ENCODE assay signal across 17 cellular contexts in genomic region chr3:115615451-115615850, GRCh38. TPM values are rescaled to one million over a fixed set of nuclear protein-coding genes. Genes with fewer than 3 reads are reported as not detected.
DNase-seq lines count a peak whose midpoint lies in the region; ATAC-seq and TF ChIP-seq lines count a peak whose summit lies in the region.
"Had no signal": no experiment of that assay in that cellular context is flagged by ENCODE, and none has a peak within 500 bp of the region (broad histone marks: within the 10 kb centered on the region; RNA-seq: fewer than 3 reads in every experiment).

No MANE protein-coding gene starts in this region.

- H3K23ac ChIP-seq in H9 (ENCODE audit: insufficient read length, low read depth, low read length) (no peak overlapping the region), mesendoderm (ENCODE audit: low read length) (no peak overlapping the region)

- H3K4me2 ChIP-seq in H9 (ENCODE audit: insufficient read depth, insufficient read length, low read length) = peak overlapping the region; percentile 13
- no peak overlapping the region for H3K4me2 ChIP-seq in mesendoderm (ENCODE audit: low read length)

- no peak overlapping the region for H2AK5ac ChIP-seq in H9 (ENCODE audit: insufficient read length, low read length)
- no peak overlapping the region for H2AK5ac ChIP-seq in mesendoderm (ENCODE audit: low read length)

- H3K18ac ChIP-seq in H9 (ENCODE audit: insufficient read length, low read depth, low read length) = peak overlapping the region; percentile 76
- peak overlapping the region; percentile 53 for H3K18ac ChIP-seq in mesendoderm (ENCODE audit: low read length)

- no peaks in the 10 kb centered on the region for H3K27me3 ChIP-seq in H9 (ENCODE audit: insufficient read depth, low read length)
- no peaks in the 10 kb centered on the region for H3K27me3 ChIP-seq in mesendoderm (ENCODE audit: insufficient read depth, low read length, poor library complexity)
- H3K27me3 ChIP-seq in foreskin keratinocyte = peaks cover 3% of the 10 kb centered on the region

- H3K4me1 ChIP-seq in H9 (ENCODE audit: insufficient read depth, low read length) (peaks cover 8% of the 10 kb centered on the region), mesendoderm (ENCODE audit: control insufficient read depth, low read depth, low read length) (peaks cover 3% of the 10 kb centered on the region), foreskin keratinocyte (no peaks in the 10 kb centered on the region)

- H3K27ac Mint-ChIP-seq in H9 (peak overlapping the region in 1 of 3 experiments; percentile 75; a peak in 4 of 7 replicates), WTC11 (peak overlapping the region; percentile 71)
- H3K27ac Mint-ChIP-seq: CD4-positive, CD25-positive, alpha-beta regulatory T cell; T-cell had no signal

- H4K5ac ChIP-seq in H9 (ENCODE audit: insufficient read length, low read depth, low read length) (no peak overlapping the region), mesendoderm (ENCODE audit: low read length) (no peak overlapping the region)

- H3K36me3 ChIP-seq in mesendoderm (ENCODE audit: control insufficient read depth, insufficient read depth, low read length) = no peaks in the 10 kb centered on the region

- no peak overlapping the region for H2BK12ac ChIP-seq in H9 (ENCODE audit: insufficient read length, low read depth, low read length)

- no peak overlapping the region for H4K91ac ChIP-seq in H9 (ENCODE audit: insufficient read length, low read depth, low read length)

- H4K8ac ChIP-seq in H9 (replicated peaks; ENCODE audit: insufficient read length, low read depth, low read length) (no peak overlapping the region), mesendoderm (ENCODE audit: low read depth, low read length) (no peak overlapping the region)

- H3K36me3 Mint-ChIP-seq in H9 (ENCODE audit: insufficient read depth in 1 of 3, low read depth in 3 of 3) (peaks cover 0 to 2% (median 0%) of the 10 kb centered on the region in 3 experiments; a peak in 3 of 7 replicates), WTC11 (peaks cover 8% of the 10 kb centered on the region; the same call in 1 of the 2 replicates)
- H3K36me3 Mint-ChIP-seq: CD4-positive, CD25-positive, alpha-beta regulatory T cell; T-cell had no signal

- POLR2A ChIA-PET in WTC11 (lab: Charles Lee) = no interaction called here

- CTCF ChIA-PET in WTC11 (lab: Charles Lee) = interaction anchor here (0.9 kb wide), 1 partner anchor 78 kb away, joined by 3 read pairs; no protein-coding TSS in a partner anchor

- no peak for ATAC-seq in WTC11
- ATAC-seq in foreskin keratinocyte = no peak
- ATAC-seq: Panc1, T-cell had no signal

- H3K9me3 Mint-ChIP-seq in H9 (peaks cover 0 to 6% of the 10 kb centered on the region in 2 experiments; a peak in 1 of 5 replicates), WTC11 (peaks cover 34% of the 10 kb centered on the region)
- H3K9me3 Mint-ChIP-seq: T-cell had no signal

- H3K27me3 Mint-ChIP-seq in H9 (ENCODE audit: low read depth) (no peaks in the 10 kb centered on the region), WTC11 (ENCODE audit: low read depth) (no peaks in the 10 kb centered on the region)

- peak overlapping the region; percentile 82 for H3K27ac ChIP-seq in H9 (ENCODE audit: insufficient read length, low read depth, low read length)
- peak overlapping the region; percentile 45 for H3K27ac ChIP-seq in mesendoderm (ENCODE audit: low read depth, low read length)
- H3K27ac ChIP-seq in foreskin keratinocyte = no peak overlapping the region

- DNase-seq in H9 (no peak), NCI-H2029 treated with DMSO at 0.1 percent for 48 hours (lab: John Stamatoyannopoulos, UW) (peak; percentile 13), WTC11 (ENCODE audit: low spot score) (no peak), mesendoderm (no peak), HUDEP-2 (lab: John Stamatoyannopoulos, UW; ENCODE audit: unreplicated experiment in 76 of 76) (no peak), glomerular visceral epithelial cell (ENCODE audit: extremely low spot score) (no peak), foreskin keratinocyte (no peak)
- DNase-seq: CD4-positive, CD25-positive, alpha-beta regulatory T cell; COR-L47; DND-41; KG1; NCI-H1092 treated with DMSO at 0.1 percent for 48 hours; NCI-H2081 treated with DMSO at 0.1 percent for 48 hours; NCI-H69; NK-92 treated with Interleukin-12 subunit alpha and Interleukin-12 subunit beta, amount 100 ng/mL, for 24 hours; T-cell had no signal

- H3K79me2 ChIP-seq in H9 (ENCODE audit: insufficient read depth, low read length) = no peaks in the 10 kb centered on the region
- H3K79me2 ChIP-seq in mesendoderm (ENCODE audit: control insufficient read depth, insufficient read depth, low read length) = no peaks in the 10 kb centered on the region

- H3T11ph ChIP-seq in H9 (ENCODE audit: low read length) = no peak overlapping the region

- H3K4me1 Mint-ChIP-seq in H9 = peaks cover 22 to 24% of the 10 kb centered on the region in 2 experiments
- H3K4me1 Mint-ChIP-seq in WTC11 = peaks cover 37% of the 10 kb centered on the region
- H3K4me1 Mint-ChIP-seq: CD4-positive, CD25-positive, alpha-beta regulatory T cell; T-cell had no signal

- H2BK120ac ChIP-seq in H9 (ENCODE audit: low read depth, low read length, poor library complexity, severe bottlenecking) (no peak overlapping the region), mesendoderm (ENCODE audit: low read depth, low read length) (peak overlapping the region; percentile 51)

- TF ChIP-seq CTCF in H9 (conservative IDR thresholded peaks at IDR 0.05) (no peak), WTC11 (IDR thresholded peaks at IDR 0.05) (no peak), foreskin keratinocyte (conservative IDR thresholded peaks at IDR 0.05) (no peak)

- WGBS in H9 (ENCODE audit: extremely low coverage, insufficient read length, low lambda C conversion rate) = no CpG with 5 or more reads among the region's 2 CpGs
- no CpG with 5 or more reads among the region's 2 CpGs for WGBS in mesendoderm (ENCODE audit: extremely low coverage, insufficient coverage, low lambda C conversion rate)

- no peaks in the 10 kb centered on the region for H3K9me3 ChIP-seq in H9 (ENCODE audit: control insufficient read depth, low read depth, low read length)

- H4K20me1 ChIP-seq in H9 (ENCODE audit: control insufficient read depth, insufficient read depth, insufficient read length) = no peaks in the 10 kb centered on the region

- no peak overlapping the region for H2BK5ac ChIP-seq in H9 (ENCODE audit: insufficient read length, low read length)
- H2BK5ac ChIP-seq in mesendoderm (ENCODE audit: low read length) = no peak overlapping the region

- H3K14ac ChIP-seq in H9 (ENCODE audit: insufficient read depth, low read length) = no peak overlapping the region

- H3K9ac ChIP-seq in H9 (ENCODE audit: extremely low read depth, insufficient read length, low read length) (no peak overlapping the region), mesendoderm (ENCODE audit: low read length) (no peak overlapping the region)

- H2AFZ ChIP-seq in H9 (ENCODE audit: low read length) = no peak overlapping the region

- H3K79me1 ChIP-seq in H9 (ENCODE audit: insufficient read depth, low read depth, low read length, poor library complexity, severe bottlenecking) (no peaks in the 10 kb centered on the region), mesendoderm (ENCODE audit: low read length) (no peaks in the 10 kb centered on the region)

- H3K4ac ChIP-seq in H9 (ENCODE audit: low read depth, low read length) (no peak overlapping the region), mesendoderm (ENCODE audit: low read depth, low read length) (peak overlapping the region; percentile 62)

- no peak overlapping the region for H3K4me3 ChIP-seq in mesendoderm (ENCODE audit: low read length)

- H3K56ac ChIP-seq in H9 (ENCODE audit: insufficient read length, low read depth, low read length) = no peak overlapping the region
- H3K56ac ChIP-seq in mesendoderm (ENCODE audit: low read length) = no peak overlapping the region

- H2BK15ac ChIP-seq in H9 (ENCODE audit: low read depth, low read length) = no peak overlapping the region
- H2BK15ac ChIP-seq in mesendoderm (replicated peaks; ENCODE audit: low read depth) = peak overlapping the region; percentile 8

- H3K4me3 Mint-ChIP-seq in H9 (no peak overlapping the region), WTC11 (no peak overlapping the region)
- H3K4me3 Mint-ChIP-seq: CD4-positive, CD25-positive, alpha-beta regulatory T cell; T-cell had no signal

- H3K23me2 ChIP-seq in H9 (ENCODE audit: insufficient read length, low read depth, low read length, poor library complexity, severe bottlenecking) = no peaks in the 10 kb centered on the region

- no peak overlapping the region for H2BK20ac ChIP-seq in H9 (ENCODE audit: low read depth, low read length, poor library complexity, severe bottlenecking)

TF ChIP-seq in WTC11, 78 proteins besides CTCF, POLR2A, EP300 and RAD21 (continues in another document):
- TF ChIP-seq RORB (CRISPR knock-in tag; IDR thresholded peaks at IDR 0.05) (no peak), ERG (CRISPR knock-in tag; IDR thresholded peaks at IDR 0.05) (no peak), CBFB (CRISPR knock-in tag; IDR thresholded peaks at IDR 0.05; ENCODE audit: low read depth) (no peak)

RNA-seq across cellular contexts. Expression of gene GAP43, which starts 7.9 kb away (rescaled TPM):
- total RNA-seq in H9 (2021) = 12.8 and 14.1 TPM in 2 replicates
- total RNA-seq in WTC11 (2021) = 16.8 to 19.9 TPM (median 17.2 TPM) in 3 replicates
- polyA plus RNA-seq in mesendoderm (2013, experiment 1 of 2) = 76.5 TPM
- polyA plus RNA-seq in mesendoderm (2013, experiment 2 of 2) = 76.4 TPM
- not detected in 2 replicates for total RNA-seq in foreskin keratinocyte
- not detected in 2 replicates for polyA plus RNA-seq in foreskin keratinocyte
- total RNA-seq: CD4-positive, CD25-positive, alpha-beta regulatory T cell; T-cell had no signal
- polyA plus RNA-seq: CD4-positive, CD25-positive, alpha-beta regulatory T cell had no signal

Comparison
In these comparisons a context has a peak if more than half of its experiments do, and no peak if none do; other contexts are left out.
1. RNA of gene GAP43, which starts 7.9 kb away (total RNA-seq): 16.8 to 19.9 TPM in WTC11 and 12.8 to 14.1 TPM in H9; not detected in foreskin keratinocyte; every median in the first group is over 10 times any median in the second.